ENCODE assay signal across 2 cellular contexts in genomic region chr19:41447732-41448332, GRCh38.
TF ChIP-seq lines count a peak whose summit lies in the region.

No MANE protein-coding gene starts in this region.

TF ChIP-seq in A549, 52 proteins besides CTCF, POLR2A, EP300 and RAD21:
- TF ChIP-seq ZC3H11A (IDR thresholded peaks at IDR 0.05), result no peak
- TF ChIP-seq NR3C1 (IDR thresholded peaks at IDR 0.05), result no peak
TF ChIP-seq in A549: peak in this region for 0.

TF ChIP-seq in GM23338, 12 proteins besides CTCF, POLR2A, EP300 and RAD21:
- TF ChIP-seq ZNF331 (CRISPR knock-in tag; IDR thresholded peaks at IDR 0.05; ENCODE audit: low read depth), result no peak
- no peak for TF ChIP-seq REST (IDR thresholded peaks at IDR 0.05; ENCODE audit: unreplicated experiment)
- no peak for TF ChIP-seq CREB1 (CRISPR knock-in tag; IDR thresholded peaks at IDR 0.05; ENCODE audit: low read depth)
- TF ChIP-seq ETS1 (IDR thresholded peaks at IDR 0.05), result no peak
- no peak for TF ChIP-seq EZH2phosphoT487 (IDR thresholded peaks at IDR 0.05; ENCODE audit: unreplicated experiment)
- no peak for TF ChIP-seq STAT1 (IDR thresholded peaks at IDR 0.05; ENCODE audit: unreplicated experiment)
